14 cellular contexts compared by ENCODE assay signal in the genomic region with DNA sequence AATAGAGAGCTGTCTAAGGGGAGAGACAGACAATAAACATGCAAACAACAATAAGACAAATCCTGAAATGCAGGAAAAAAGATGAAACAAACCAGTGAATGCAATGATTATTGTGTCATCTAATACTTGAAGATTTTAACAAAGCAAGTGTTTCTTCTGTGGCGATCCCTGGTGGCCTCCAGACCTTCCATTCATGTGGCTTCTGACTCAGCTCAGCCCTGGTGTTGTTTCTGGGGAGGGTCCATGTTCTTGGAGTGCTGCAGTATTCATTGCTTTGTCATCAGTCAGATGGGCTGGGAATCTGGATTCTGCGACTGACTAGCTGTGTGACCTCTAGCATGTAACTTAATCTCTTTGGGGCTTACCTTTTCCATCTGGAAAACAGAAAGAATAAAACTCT. TPM values are rescaled to one million over a fixed set of nuclear protein-coding genes. Genes with fewer than 3 reads are reported as not detected.
DNase-seq lines count a peak whose midpoint lies in the region; ATAC-seq, FAIRE-seq and TF ChIP-seq lines count a peak whose summit lies in the region.
"Had no signal": no experiment of that assay in that cellular context is flagged by ENCODE, and none has a peak within 500 bp of the region (broad histone marks: within the 10 kb centered on the region; RNA-seq: fewer than 3 reads in every experiment).

No MANE protein-coding gene starts in this region.

- dilution Hi-C loops in endothelial cell of umbilical vein (cut with MboI; ENCODE audit: extremely low pct_ligation_motif_present, low sequenced_read_pairs), result no loop called here

- H3K36me3 Mint-ChIP-seq in GM23338 (ENCODE audit: low read depth), result no peaks in the 10 kb centered on the region; the same call in 2 of the 3 replicates
- peaks cover 5% of the 10 kb centered on the region for H3K36me3 Mint-ChIP-seq in T-cell

- H3K4me1 ChIP-seq in GM23338 (ENCODE audit: insufficient read depth), result peaks cover 23% of the 10 kb centered on the region
- H3K4me1 ChIP-seq in endothelial cell of umbilical vein (ENCODE audit: control insufficient read depth, extremely low read depth, insufficient read depth, low read length), result peaks cover 12% of the 10 kb centered on the region
- peaks cover 28% of the 10 kb centered on the region for H3K4me1 ChIP-seq in left ventricle myocardium inferior

- peaks cover 31% of the 10 kb centered on the region for H3K27me3 Mint-ChIP-seq in GM23338 (ENCODE audit: insufficient read depth, low read depth, poor library complexity)
- H3K27me3 Mint-ChIP-seq in T-cell, result peaks cover 0 to 2% of the 10 kb centered on the region in 2 donors
- H3K27me3 Mint-ChIP-seq: activated naive CD4-positive, alpha-beta T cell treated with anti-CD3 and anti-CD28 coated beads, Interleukin-2, amount 50 U/mL, for 24 hours had no signal

- no peak overlapping the region for H3K9ac ChIP-seq in endothelial cell of umbilical vein (replicated peaks; ENCODE audit: extremely low read depth, insufficient read depth, low read length)

- TF ChIP-seq CTCF in GM23338 (conservative IDR thresholded peaks at IDR 0.05; ENCODE audit: low read depth in 2 of 2) (no peak), endothelial cell of umbilical vein (IDR thresholded peaks at IDR 0.05; ENCODE audit: extremely low read depth in 1 of 2, insufficient read depth in 1 of 2, low read depth in 1 of 2, low read length in 2 of 2) (no peak), left ventricle myocardium inferior (IDR thresholded peaks at IDR 0.05; ENCODE audit: borderline replicate concordance) (no peak)

- H2AFZ ChIP-seq in GM23338 (no peak overlapping the region), endothelial cell of umbilical vein (ENCODE audit: low read depth, low read length) (no peak overlapping the region)

- ATAC-seq in GM23338 (no peak), T-cell (replicated peaks in 1 of 4) (no peak), HG02885 (IDR thresholded peaks at IDR 0.05; ENCODE audit: poor library complexity, unreplicated experiment) (no peak)
- no peak for ATAC-seq in activated CD4-positive, CD25-positive, alpha-beta regulatory T cell treated with anti-CD3 and anti-CD28 coated beads, Interleukin-2, amount 50 U/mL, for 24 hours
- ATAC-seq: GM12878 had no signal

- H3K4me2 ChIP-seq in GM23338, result no peak overlapping the region
- H3K4me2 ChIP-seq in endothelial cell of umbilical vein (ENCODE audit: insufficient read depth, low read length), result no peak overlapping the region

- H4K20me1 ChIP-seq in GM23338 (replicated peaks; ENCODE audit: insufficient read depth), result no peaks in the 10 kb centered on the region
- no peaks in the 10 kb centered on the region for H4K20me1 ChIP-seq in endothelial cell of umbilical vein (replicated peaks; ENCODE audit: control insufficient read depth, extremely low read depth, insufficient read depth, low read length)

- H3K4me3 Mint-ChIP-seq in GM23338 (peak overlapping the region; percentile 86; the same call in 1 of the 3 replicates), T-cell (peak overlapping the region in 1 of 3 donors; percentile 90)

- TF ChIP-seq POLR2A in endothelial cell of umbilical vein (IDR thresholded peaks at IDR 0.05; ENCODE audit: low read depth, low read length), result no peak

- BruUV-seq in endothelial cell of umbilical vein (replicated peaks; lab: Mats Ljungman, UMichigan), result no TSS peak

- H3K9me2 ChIP-seq in GM23338 (ENCODE audit: insufficient read depth), result no peaks in the 10 kb centered on the region

- H3K79me2 ChIP-seq in GM23338 (replicated peaks; ENCODE audit: insufficient read depth) (no peaks in the 10 kb centered on the region), endothelial cell of umbilical vein (ENCODE audit: control insufficient read depth, insufficient read depth, low read length) (no peaks in the 10 kb centered on the region)

- H3K9me3 ChIP-seq in endothelial cell of umbilical vein (replicated peaks; ENCODE audit: control insufficient read depth, insufficient read depth, low read length) (no peaks in the 10 kb centered on the region), left ventricle myocardium inferior (replicated peaks) (no peaks in the 10 kb centered on the region)

- H3K27me3 ChIP-seq in GM23338 (ENCODE audit: insufficient read depth) (peaks cover 45% of the 10 kb centered on the region), endothelial cell of umbilical vein (ENCODE audit: control insufficient read depth in 2 of 2, insufficient read depth in 2 of 2, low read length in 2 of 2) (peaks cover 7 to 12% of the 10 kb centered on the region in 2 experiments), left ventricle myocardium inferior (ENCODE audit: low read depth) (peaks cover 86% of the 10 kb centered on the region)

- peaks cover 4% of the 10 kb centered on the region; the same call in 2 of the 3 replicates for H3K9me3 Mint-ChIP-seq in GM23338
- no peaks in the 10 kb centered on the region for H3K9me3 Mint-ChIP-seq in T-cell
- H3K9me3 Mint-ChIP-seq: activated naive CD4-positive, alpha-beta T cell treated with anti-CD3 and anti-CD28 coated beads, Interleukin-2, amount 50 U/mL, for 24 hours had no signal

- intact Hi-C loops in endothelial cell of umbilical vein (cut with micrococcal nuclease), result loop anchor here (1.0 kb wide), 1 partner anchor 12 kb away; no protein-coding TSS in a partner anchor
- intact Hi-C loops in left ventricle myocardium inferior (cut with micrococcal nuclease), result no loop called here

- H3K4me3 ChIP-seq in GM23338, result peak overlapping the region; percentile 84; the same call in 1 of the 2 replicates
- no peak overlapping the region for H3K4me3 ChIP-seq in endothelial cell of umbilical vein (replicated peaks in 1 of 3; ENCODE audit: insufficient read depth in 1 of 3, low read depth in 1 of 3, low read length in 3 of 3)
- H3K4me3 ChIP-seq in skeletal muscle cell (ENCODE audit: low read depth, low read length), result no peak overlapping the region
- H3K4me3 ChIP-seq in left ventricle myocardium inferior, result no peak overlapping the region
- H3K4me3 ChIP-seq: GM12878 had no signal

- FAIRE-seq in endothelial cell of umbilical vein (lab: Jason Lieb, UNC), result peak; percentile 99
- FAIRE-seq: GM12878 had no signal

- H3K4me1 Mint-ChIP-seq in GM23338 (peaks cover 32% of the 10 kb centered on the region), T-cell (peaks cover 34 to 48% (median 43%) of the 10 kb centered on the region in 3 donors)

- H3K27ac ChIP-seq in GM23338 (ENCODE audit: low read depth) (no peak overlapping the region), endothelial cell of umbilical vein (ENCODE audit: insufficient read depth, low read depth, low read length) (no peak overlapping the region), left ventricle myocardium inferior (replicated peaks) (no peak overlapping the region)

- peaks cover 5% of the 10 kb centered on the region; the same call in 1 of the 2 replicates for H3F3A ChIP-seq in GM23338 (replicated peaks; ENCODE audit: low read depth)

- CTCF ChIA-PET in T-cell (lab: Charles Lee) (interaction anchor here in 1 of 2 donors (0.6 to 1.3 kb wide), 3 partner anchors 17 to 302 kb away, joined by 3 read pairs; no protein-coding TSS in a partner anchor), endothelial cell of umbilical vein (lab: Charles Lee) (interaction anchor here (1.1 kb wide), 1 partner anchor 161 kb away, joined by 3 read pairs; no protein-coding TSS in a partner anchor)

- no peaks in the 10 kb centered on the region for H3K9me1 ChIP-seq in endothelial cell of umbilical vein (replicated peaks; ENCODE audit: control insufficient read depth, extremely low read depth, insufficient read depth, low read length)

- POLR2A ChIA-PET in T-cell (lab: Charles Lee), result interaction anchor here (0.6 to 1.1 kb wide), 2 partner anchors 78 to 99 kb away, joined by 3 read pairs; a partner anchor contains a TSS
- POLR2A ChIA-PET in endothelial cell of umbilical vein (lab: Charles Lee), result no interaction called here

- no peak for DNase-seq in GM23338 (ENCODE audit: low spot score)
- no peak for DNase-seq in T-cell
- DNase-seq in endothelial cell of umbilical vein (ENCODE audit: low read depth, low spot score), result peak; percentile 66
- peak; percentile 52 for DNase-seq in skeletal muscle cell (ENCODE audit: low read depth)
- DNase-seq in 8988T, result no peak
- no peak for DNase-seq in left ventricle myocardium inferior
- DNase-seq: effector CD8-positive, alpha-beta T cell; NCI-H345; SHP77 treated with DMSO at 0.1 percent for 48 hours; stimulated activated CD4-positive, alpha-beta T cell treated with anti-CD3 and anti-CD28 coated beads, Interleukin-12 subunit alpha, Interleukin-12 subunit beta, amount 100 ng/mL, for 4 hours had no signal

- H3K27ac Mint-ChIP-seq in GM23338 (no peak overlapping the region), T-cell (peak overlapping the region; percentile 90 to 93)
- H3K27ac Mint-ChIP-seq: activated naive CD4-positive, alpha-beta T cell treated with anti-CD3 and anti-CD28 coated beads, Interleukin-2, amount 50 U/mL, for 24 hours had no signal

- H3K36me3 ChIP-seq in GM23338 (ENCODE audit: insufficient read depth), result no peaks in the 10 kb centered on the region
- no peaks in the 10 kb centered on the region for H3K36me3 ChIP-seq in endothelial cell of umbilical vein (ENCODE audit: control insufficient read depth in 2 of 2, extremely low read depth in 1 of 2, insufficient read depth in 2 of 2, low read length in 2 of 2)
- H3K36me3 ChIP-seq in left ventricle myocardium inferior, result no peaks in the 10 kb centered on the region

RNA-seq across cellular contexts. Expression of a gene that starts 1.5 kb away (rescaled TPM):
- total RNA-seq in GM23338 (2014; rRNA removed; shearing (Covaris generic)), result 0.35 TPM in 1 of 2 replicates, not detected in the other
- 0.82 and 0.92 TPM in 2 replicates for polyA plus RNA-seq in GM23338 (2016; fragmentation: Nextera tagmentation; extraction: Ambion mirVana)
- 1 to 10 TPM in 2 of 5 donors, under 1 TPM in 3; 0.26 to 1.1 (median 0.85) TPM for total RNA-seq in T-cell
- 0.18 TPM in 1 of 2 replicates, not detected in the other for total RNA-seq in endothelial cell of umbilical vein
- polyA plus RNA-seq in endothelial cell of umbilical vein, result 0.05 TPM in 1 of 2 replicates, not detected in the other
- polyA plus RNA-seq in endothelial cell of umbilical vein (2011; cell fraction: cytosol; rRNA removed), result not detected in 2 replicates
- not detected in 2 replicates for polyA plus RNA-seq in endothelial cell of umbilical vein (2011; cell fraction: nucleus; rRNA removed)
- polyA plus RNA-seq in endothelial cell of umbilical vein (2012), result 0.19 and 0.26 TPM in 2 replicates
- not detected in 2 replicates for polyA minus RNA-seq in endothelial cell of umbilical vein
- not detected for polyA minus RNA-seq in endothelial cell of umbilical vein (2011; cell fraction: cytosol; rRNA and poly(A)+ RNA removed)
- polyA minus RNA-seq in endothelial cell of umbilical vein (2011; cell fraction: nucleus; rRNA and poly(A)+ RNA removed), result not detected in 2 replicates
- total RNA-seq in left ventricle myocardium inferior, result not detected

RNA-seq across cellular contexts. Expression of a gene that starts 9.5 kb away (rescaled TPM):
- total RNA-seq in GM23338 (2014; rRNA removed; shearing (Covaris generic)), result 0.97 and 1.6 TPM in 2 replicates
- polyA plus RNA-seq in GM23338 (2016; fragmentation: Nextera tagmentation; extraction: Ambion mirVana) (0.26 and 0.29 TPM in 2 replicates), endothelial cell of umbilical vein (not detected in 2 replicates)
- total RNA-seq in T-cell (10 to 100 TPM in 1 of 5 donors, 1 to 10 TPM in 4; 1.5 to 11.6 (median 7.6) TPM), endothelial cell of umbilical vein (not detected in 2 replicates), left ventricle myocardium inferior (10.3 TPM)
- polyA plus RNA-seq in endothelial cell of umbilical vein (2011; cell fraction: cytosol; rRNA removed), result not detected in 2 replicates
- polyA plus RNA-seq in endothelial cell of umbilical vein (2011; cell fraction: nucleus; rRNA removed), result not detected in 2 replicates
- polyA plus RNA-seq in endothelial cell of umbilical vein (2012), result not detected in 2 replicates
- polyA minus RNA-seq in endothelial cell of umbilical vein, result not detected in 2 replicates
- 7.6 TPM for polyA minus RNA-seq in endothelial cell of umbilical vein (2011; cell fraction: cytosol; rRNA and poly(A)+ RNA removed)
- polyA minus RNA-seq in endothelial cell of umbilical vein (2011; cell fraction: nucleus; rRNA and poly(A)+ RNA removed), result not detected in 2 replicates
- total RNA-seq: GM12878 had no signal
- polyA plus RNA-seq: GM12878 had no signal

RNA-seq across cellular contexts. Expression of a gene that starts 12.4 kb away (rescaled TPM):
- not detected in 2 replicates for total RNA-seq in GM23338 (2014; rRNA removed; shearing (Covaris generic))
- polyA plus RNA-seq in GM23338 (2016; fragmentation: Nextera tagmentation; extraction: Ambion mirVana) (0.38 TPM in 1 of 2 replicates, not detected in the other), endothelial cell of umbilical vein (not detected in 2 replicates)
- total RNA-seq in T-cell (not detected), endothelial cell of umbilical vein (not detected in 2 replicates), left ventricle myocardium inferior (not detected)
- not detected in 2 replicates for polyA plus RNA-seq in endothelial cell of umbilical vein (2011; cell fraction: cytosol; rRNA removed)
- not detected in 2 replicates for polyA plus RNA-seq in endothelial cell of umbilical vein (2011; cell fraction: nucleus; rRNA removed)
- 0.37 TPM in 1 of 2 replicates, not detected in the other for polyA plus RNA-seq in endothelial cell of umbilical vein (2012)
- not detected in 2 replicates for polyA minus RNA-seq in endothelial cell of umbilical vein
- polyA minus RNA-seq in endothelial cell of umbilical vein (2011; cell fraction: cytosol; rRNA and poly(A)+ RNA removed), result 3.1 TPM
- polyA minus RNA-seq in endothelial cell of umbilical vein (2011; cell fraction: nucleus; rRNA and poly(A)+ RNA removed), result not detected in 2 replicates
- total RNA-seq: GM12878 had no signal

RNA-seq across cellular contexts. Expression of a gene that starts 35.9 kb away (rescaled TPM):
- not detected in 2 replicates for total RNA-seq in GM23338 (2014; rRNA removed; shearing (Covaris generic))
- polyA plus RNA-seq in GM23338 (2016; fragmentation: Nextera tagmentation; extraction: Ambion mirVana) (not detected in 2 replicates), endothelial cell of umbilical vein (not detected in 2 replicates)
- total RNA-seq in T-cell (under 1 TPM in 3 of 5 donors, not detected in 2; 0.25 to 0.40 (median 0.36) TPM), endothelial cell of umbilical vein (not detected in 2 replicates), left ventricle myocardium inferior (0.77 TPM)
- polyA plus RNA-seq in endothelial cell of umbilical vein (2011; cell fraction: cytosol; rRNA removed), result not detected in 2 replicates
- not detected in 2 replicates for polyA plus RNA-seq in endothelial cell of umbilical vein (2011; cell fraction: nucleus; rRNA removed)
- polyA plus RNA-seq in endothelial cell of umbilical vein (2012), result not detected in 2 replicates
- not detected in 2 replicates for polyA minus RNA-seq in endothelial cell of umbilical vein
- polyA minus RNA-seq in endothelial cell of umbilical vein (2011; cell fraction: cytosol; rRNA and poly(A)+ RNA removed), result not detected
- not detected in 2 replicates for polyA minus RNA-seq in endothelial cell of umbilical vein (2011; cell fraction: nucleus; rRNA and poly(A)+ RNA removed)
- total RNA-seq: GM12878 had no signal
- polyA plus RNA-seq: GM12878 had no signal

RNA-seq across cellular contexts. Expression of a gene that starts 50.8 kb away (rescaled TPM):
- 19.6 and 25.6 TPM in 2 replicates for total RNA-seq in GM23338 (2014; rRNA removed; shearing (Covaris generic))
- 8.9 and 10.2 TPM in 2 replicates for polyA plus RNA-seq in GM23338 (2016; fragmentation: Nextera tagmentation; extraction: Ambion mirVana)
- total RNA-seq in T-cell, result 10 to 100 TPM in 4 of 5 donors, 1 to 10 TPM in 1; 9.6 to 26.3 (median 22.1) TPM
- total RNA-seq in endothelial cell of umbilical vein, result 9.3 and 9.6 TPM in 2 replicates
- polyA plus RNA-seq in endothelial cell of umbilical vein, result 3.0 and 3.9 TPM in 2 replicates
- polyA plus RNA-seq in endothelial cell of umbilical vein (2011; cell fraction: cytosol; rRNA removed), result 4.3 and 4.4 TPM in 2 replicates
- polyA plus RNA-seq in endothelial cell of umbilical vein (2011; cell fraction: nucleus; rRNA removed), result 6.8 and 6.9 TPM in 2 replicates
- polyA plus RNA-seq in endothelial cell of umbilical vein (2012), result 6.3 and 7.2 TPM in 2 replicates
- 6.2 TPM in 2 replicates for polyA minus RNA-seq in endothelial cell of umbilical vein
- 0.82 TPM for polyA minus RNA-seq in endothelial cell of umbilical vein (2011; cell fraction: cytosol; rRNA and poly(A)+ RNA removed)
- 3.1 and 3.3 TPM in 2 replicates for polyA minus RNA-seq in endothelial cell of umbilical vein (2011; cell fraction: nucleus; rRNA and poly(A)+ RNA removed)
- total RNA-seq in left ventricle myocardium inferior, result 3.8 TPM

Comparison
In these comparisons a context has a peak if more than half of its experiments do, and no peak if none do; other contexts are left out.
1. DNase-seq: peak in endothelial cell of umbilical vein (single experiment) and skeletal muscle cell (single experiment); none in GM23338 (single experiment), T-cell (0 of 34), 8988T (single experiment) and left ventricle myocardium inferior (single experiment).